8 cellular contexts compared by ENCODE assay signal in the genomic region with DNA sequence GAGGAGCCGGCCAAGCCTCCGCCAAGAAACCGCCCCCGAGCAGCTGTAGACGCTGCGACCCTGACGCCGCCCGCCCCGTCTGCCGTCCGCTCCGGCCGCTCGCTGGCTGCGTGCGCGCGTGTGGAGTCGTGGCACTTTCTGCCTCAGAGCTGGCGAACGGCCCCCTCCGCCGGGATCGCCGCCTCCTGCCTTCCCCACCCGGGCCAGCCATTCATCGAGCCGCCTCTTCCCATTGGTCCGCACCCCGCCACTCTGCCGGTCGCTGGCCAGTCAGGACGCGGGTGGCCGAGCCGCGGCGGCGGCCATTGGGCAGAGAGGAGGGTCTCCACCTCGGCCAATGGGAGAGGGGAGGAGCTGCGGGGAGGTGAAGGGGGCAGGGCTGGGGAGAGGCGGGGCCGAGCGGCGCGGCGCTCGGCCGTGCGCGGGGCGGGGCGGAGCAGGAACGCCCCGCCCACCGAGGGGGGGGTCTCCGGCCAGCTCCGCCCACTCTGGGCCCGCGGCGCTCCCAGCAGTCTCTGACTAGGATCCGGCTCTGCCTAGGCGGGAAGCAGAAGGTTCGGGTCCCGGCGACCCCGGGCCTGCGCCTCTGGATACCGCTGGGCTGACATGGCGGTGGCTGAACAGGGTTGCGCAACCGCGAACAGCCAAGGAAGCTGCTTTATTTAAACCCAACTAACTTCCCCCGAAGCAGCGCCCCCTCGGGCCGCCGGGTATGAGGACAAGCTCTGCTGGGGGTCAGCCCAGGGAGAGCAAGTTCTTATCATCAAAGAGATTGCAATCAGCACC. TPM values are rescaled to one million over a fixed set of nuclear protein-coding genes. Genes with fewer than 3 reads are reported as not detected.
A peak's percentile ranks its signal among the peaks of the same experiment; 100 is the strongest.
DNase-seq lines count a peak whose midpoint lies in the region; ATAC-seq and TF ChIP-seq lines count a peak whose summit lies in the region.

A gene with protein sequence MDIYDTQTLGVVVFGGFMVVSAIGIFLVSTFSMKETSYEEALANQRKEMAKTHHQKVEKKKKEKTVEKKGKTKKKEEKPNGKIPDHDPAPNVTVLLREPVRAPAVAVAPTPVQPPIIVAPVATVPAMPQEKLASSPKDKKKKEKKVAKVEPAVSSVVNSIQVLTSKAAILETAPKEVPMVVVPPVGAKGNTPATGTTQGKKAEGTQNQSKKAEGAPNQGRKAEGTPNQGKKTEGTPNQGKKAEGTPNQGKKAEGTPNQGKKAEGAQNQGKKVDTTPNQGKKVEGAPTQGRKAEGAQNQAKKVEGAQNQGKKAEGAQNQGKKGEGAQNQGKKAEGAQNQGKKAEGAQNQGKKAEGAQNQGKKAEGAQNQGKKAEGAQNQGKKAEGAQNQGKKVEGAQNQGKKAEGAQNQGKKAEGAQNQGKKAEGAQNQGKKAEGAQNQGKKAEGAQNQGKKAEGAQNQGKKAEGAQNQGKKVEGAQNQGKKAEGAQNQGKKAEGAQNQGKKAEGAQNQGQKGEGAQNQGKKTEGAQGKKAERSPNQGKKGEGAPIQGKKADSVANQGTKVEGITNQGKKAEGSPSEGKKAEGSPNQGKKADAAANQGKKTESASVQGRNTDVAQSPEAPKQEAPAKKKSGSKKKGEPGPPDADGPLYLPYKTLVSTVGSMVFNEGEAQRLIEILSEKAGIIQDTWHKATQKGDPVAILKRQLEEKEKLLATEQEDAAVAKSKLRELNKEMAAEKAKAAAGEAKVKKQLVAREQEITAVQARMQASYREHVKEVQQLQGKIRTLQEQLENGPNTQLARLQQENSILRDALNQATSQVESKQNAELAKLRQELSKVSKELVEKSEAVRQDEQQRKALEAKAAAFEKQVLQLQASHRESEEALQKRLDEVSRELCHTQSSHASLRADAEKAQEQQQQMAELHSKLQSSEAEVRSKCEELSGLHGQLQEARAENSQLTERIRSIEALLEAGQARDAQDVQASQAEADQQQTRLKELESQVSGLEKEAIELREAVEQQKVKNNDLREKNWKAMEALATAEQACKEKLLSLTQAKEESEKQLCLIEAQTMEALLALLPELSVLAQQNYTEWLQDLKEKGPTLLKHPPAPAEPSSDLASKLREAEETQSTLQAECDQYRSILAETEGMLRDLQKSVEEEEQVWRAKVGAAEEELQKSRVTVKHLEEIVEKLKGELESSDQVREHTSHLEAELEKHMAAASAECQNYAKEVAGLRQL (N-terminal part only) (minus strand): TSS at position 140 of the 786 bp plus-strand sequence. CDS start 21,735 bp downstream, outside the sequence.

- intact Hi-C loops in left ventricle myocardium superior (cut with micrococcal nuclease) (loop anchor here (5.0 kb wide), 1 partner anchor 215 kb away; no protein-coding TSS in a partner anchor), psoas muscle (cut with DNase I) (loop anchor here in 1 of 2 donors (5.0 kb wide), 2 partner anchors 215 to 320 kb away; no protein-coding TSS in a partner anchor), uterus (cut with DNase I; ENCODE audit: low total_unique reads) (no loop called here)

- peaks cover 2% of the 10 kb centered on the region for H3K36me3 Mint-ChIP-seq in T-helper 17 cell (ENCODE audit: low read depth)

- ATAC-seq in GM18498 (IDR thresholded peaks at IDR 0.05; ENCODE audit: unreplicated experiment) (peak; percentile 87), HG02938 (IDR thresholded peaks at IDR 0.05; ENCODE audit: unreplicated experiment) (peak; percentile 81), T-helper 17 cell (peak; percentile 94), left ventricle myocardium superior (peak; percentile 97), psoas muscle (peak; percentile 95 to 96 (median 96))

- H3K4me3 Mint-ChIP-seq in T-helper 17 cell, result peak within 1 kb of the TSS; percentile 93

- DNase-seq in NCI-H1694 treated with DMSO at 0.1 percent for 48 hours (lab: John Stamatoyannopoulos, UW), result peak; percentile 85
- DNase-seq in T-helper 17 cell, result peak; percentile 93 to 97 (median 97)
- DNase-seq in left ventricle myocardium superior, result peak; percentile 99
- DNase-seq in psoas muscle, result peak; percentile 99
- peak; percentile 98 for DNase-seq in uterus

- H3K4me1 ChIP-seq in psoas muscle, result peaks cover 11% of the 10 kb centered on the region
- H3K4me1 ChIP-seq in uterus, result no peaks in the 10 kb centered on the region

- peak within 1 kb of the TSS; percentile 77 for H3K27ac ChIP-seq in angular gyrus (ENCODE audit: low read depth, low read length)
- H3K27ac ChIP-seq in psoas muscle, result peak within 1 kb of the TSS; percentile 81
- peak within 1 kb of the TSS; percentile 91 to 94 for H3K27ac ChIP-seq in uterus

- peak; percentile 62 for TF ChIP-seq CTCF in psoas muscle (IDR thresholded peaks at IDR 0.05)
- TF ChIP-seq CTCF in uterus (IDR thresholded peaks at IDR 0.05), result peak; percentile 40 to 71 (median 57)

- H3K4me3 ChIP-seq in psoas muscle (peak within 1 kb of the TSS; percentile 75), uterus (peak within 1 kb of the TSS; percentile 57 to 86)

- H3K27me3 ChIP-seq in psoas muscle (ENCODE audit: insufficient read depth in 3 of 3, low read length in 2 of 3), result no peaks in the 10 kb centered on the region
- H3K27me3 ChIP-seq in uterus, result no peaks in the 10 kb centered on the region

- WGBS in psoas muscle, 3 donors, result 0 to 1% (median 0%) methylated on average over 49 to 79 of the region's 79 CpGs

- H3K36me3 ChIP-seq in psoas muscle (ENCODE audit: insufficient read depth in 1 of 2, low read depth in 1 of 2) (peaks cover 0 to 6% of the 10 kb centered on the region in 2 donors), uterus (no peaks in the 10 kb centered on the region)

- peaks cover 13% of the 10 kb centered on the region for H3K4me1 Mint-ChIP-seq in T-helper 17 cell

- H3K27me3 Mint-ChIP-seq in T-helper 17 cell, result peaks cover 21% of the 10 kb centered on the region

- H3K9me3 ChIP-seq in T-helper 17 cell (ENCODE audit: control insufficient read depth, low read length, poor library complexity, severe bottlenecking), result no peaks in the 10 kb centered on the region
- no peaks in the 10 kb centered on the region for H3K9me3 ChIP-seq in psoas muscle
- H3K9me3 ChIP-seq in uterus, result no peaks in the 10 kb centered on the region

- H3K27ac Mint-ChIP-seq in T-helper 17 cell, result peak within 1 kb of the TSS; percentile 78

- TF ChIP-seq POLR2A in uterus (IDR thresholded peaks at IDR 0.05), result peak; percentile 92 to 95

RNA-seq across cellular contexts. Expression of the gene that starts here (rescaled TPM):
- total RNA-seq in T-helper 17 cell, result 10 to 100 TPM; 31.4 to 37.8 TPM
- total RNA-seq in left ventricle myocardium superior, result 35.6 TPM
- total RNA-seq in psoas muscle, result 10 to 100 TPM; 21.1 to 40.8 (median 22.6) TPM
- 10 to 100 TPM; 14.2 to 30.3 (median 19.1) TPM for polyA plus RNA-seq in psoas muscle
- 100 to 1,000 TPM in 2 of 4 donors, 10 to 100 TPM in 2; 13.2 to 172 (median 96.9) TPM for total RNA-seq in uterus

Comparison
In these comparisons a context has a peak if more than half of its experiments do, and no peak if none do; other contexts are left out.
1. Peak in every context shown above with its lines: DNase-seq, ATAC-seq, H3K4me3 ChIP-seq and H3K27ac ChIP-seq.